In the genomic region with DNA sequence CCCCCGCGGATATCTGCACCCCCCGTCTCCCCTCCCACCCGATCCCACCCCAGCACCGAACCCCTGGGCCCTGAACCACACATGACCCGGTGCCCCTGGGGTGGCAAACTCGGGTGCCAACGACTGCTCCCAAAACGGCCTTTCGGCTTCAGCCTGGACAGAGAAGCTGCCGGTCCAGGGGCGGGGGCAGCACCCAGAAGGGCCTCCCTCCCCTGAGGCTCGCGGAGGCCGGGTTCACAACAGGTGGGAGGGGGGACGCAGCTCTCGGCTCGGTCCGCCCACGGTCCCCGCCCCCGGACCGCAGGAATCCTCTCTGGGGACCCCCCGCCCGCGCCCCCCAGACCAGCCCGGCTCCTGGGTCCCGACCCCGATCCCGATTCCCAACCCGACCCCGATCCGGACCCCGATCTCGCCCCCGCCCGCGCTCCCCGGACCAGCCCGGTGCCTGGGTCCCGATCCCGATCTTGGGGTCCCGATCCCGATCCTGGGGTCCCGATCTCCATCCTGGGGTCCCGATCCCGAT, we compare ENCODE assay signal across 8 cellular contexts. TPM values are rescaled to one million over a fixed set of nuclear protein-coding genes. Genes with fewer than 3 reads are reported as not detected.
DNase-seq lines count a peak whose midpoint lies in the region; ATAC-seq and TF ChIP-seq lines count a peak whose summit lies in the region.

No MANE protein-coding gene starts in this region.

- H3K4me1 ChIP-seq in HCT116 (ENCODE audit: control insufficient read depth in 1 of 2, insufficient read depth in 2 of 2, low read length in 2 of 2) (peaks cover 3 to 17% of the 10 kb centered on the region in 2 experiments; a peak in 2 of 4 replicates), left ventricle myocardium inferior (peaks cover 97% of the 10 kb centered on the region)

- H3K4me3 ChIP-seq in HCT116 (replicated peaks in 1 of 2; ENCODE audit: low read depth in 1 of 2, low read length in 2 of 2) = peak overlapping the region; percentile 75
- peak overlapping the region; percentile 82 for H3K4me3 ChIP-seq in left ventricle myocardium inferior
- peak overlapping the region; percentile 67 to 95 (median 73) for H3K4me3 ChIP-seq in skin epidermis

- H3K27me3 ChIP-seq in HCT116 (ENCODE audit: insufficient read depth, low read length) (no peaks in the 10 kb centered on the region), left ventricle myocardium inferior (ENCODE audit: low read depth) (no peaks in the 10 kb centered on the region)

- no peaks in the 10 kb centered on the region for H4K20me1 ChIP-seq in HCT116 (ENCODE audit: insufficient read depth)

- POLR2A ChIA-PET in HCT116 (lab: Charles Lee) = no interaction called here

- H3K4me2 ChIP-seq in HCT116 (ENCODE audit: low read length) = peak overlapping the region; percentile 95

- intact Hi-C loops in HCT116 (cut with micrococcal nuclease) = no loop called here
- intact Hi-C loops in left ventricle myocardium inferior (cut with micrococcal nuclease) = no loop called here

- H2AFZ ChIP-seq in HCT116 (ENCODE audit: low read depth, low read length, poor library complexity, severe bottlenecking) = no peak overlapping the region

- no peak for TF ChIP-seq RAD21 in HCT116 (IDR thresholded peaks at IDR 0.05; ENCODE audit: low read depth)

- H3K9ac ChIP-seq in HCT116 (ENCODE audit: low read length) = peak overlapping the region; percentile 76

- TF ChIP-seq CTCF in HCT116 (IDR thresholded peaks at IDR 0.05 in 2 of 3, conservative IDR thresholded peaks at IDR 0.05 in 1 of 3; ENCODE audit: borderline replicate concordance in 1 of 3, insufficient read depth in 1 of 3, low read depth in 2 of 3, low read length in 2 of 3) (no peak), left ventricle myocardium inferior (IDR thresholded peaks at IDR 0.05; ENCODE audit: borderline replicate concordance) (no peak)

- ATAC-seq in HCT116 = peak; percentile 38
- no peak for ATAC-seq in GM18520 (IDR thresholded peaks at IDR 0.05; ENCODE audit: unreplicated experiment)

- RAD21 ChIA-PET in HCT116 (lab: Charles Lee; ENCODE audit: low non-redundant PET in 1 of 2, low total read pairs in 2 of 2, uncharacterized antibody in 2 of 2, unreplicated experiment in 2 of 2) = no interaction called here

- no TSS peak for BruUV-seq in HCT116 (replicated peaks; lab: Mats Ljungman, UMichigan)

- H3K9me3 ChIP-seq in HCT116 (ENCODE audit: control insufficient read depth in 1 of 2, insufficient read depth in 1 of 2, low read depth in 1 of 2, low read length in 2 of 2) (no peaks in the 10 kb centered on the region), left ventricle myocardium inferior (replicated peaks) (no peaks in the 10 kb centered on the region)

- H3K79me2 ChIP-seq in HCT116 (ENCODE audit: insufficient read depth, low read length) = no peaks in the 10 kb centered on the region

- H3K27ac ChIP-seq in HCT116 (ENCODE audit: low read depth, low read length) = peak overlapping the region; percentile 52; the same call in 1 of the 2 replicates
- peak overlapping the region; percentile 88 for H3K27ac ChIP-seq in left ventricle myocardium inferior (replicated peaks)
- H3K27ac ChIP-seq in skin epidermis = peak overlapping the region in 20 of 21 experiments; percentile 4 to 89 (median 71)

- H3K36me3 ChIP-seq in HCT116 (ENCODE audit: control insufficient read depth in 1 of 2, insufficient read depth in 2 of 2, low read length in 2 of 2) = no peaks in the 10 kb centered on the region
- no peaks in the 10 kb centered on the region for H3K36me3 ChIP-seq in left ventricle myocardium inferior

- TF ChIP-seq POLR2A in HCT116 (IDR thresholded peaks at IDR 0.05; ENCODE audit: borderline replicate concordance, extremely low read depth, insufficient read depth, insufficient read length) = no peak

- no peak for DNase-seq in HCT116 (ENCODE audit: low read depth, low spot score)
- peak; percentile 32 for DNase-seq in activated CD8-positive, alpha-beta memory T cell treated with anti-CD3 and anti-CD28 coated beads, Interleukin-2, amount 50 U/mL, for 4 hours
- no peak for DNase-seq in left ventricle myocardium inferior
- no peak for DNase-seq in pons (ENCODE audit: low spot score)
- no peak for DNase-seq in D341Med (ENCODE audit: low spot score)
- no peak for DNase-seq in GOT3 (lab: John Stamatoyannopoulos, UW)

- no peaks in the 10 kb centered on the region for H3K9me2 ChIP-seq in HCT116 (ENCODE audit: insufficient read depth)

- CTCF ChIA-PET in HCT116 (lab: Charles Lee) = interaction anchor here (1.0 kb wide), 1 partner anchor 121 kb away, joined by 3 read pairs; no protein-coding TSS in a partner anchor

TF ChIP-seq in HCT116, 20 proteins besides CTCF, POLR2A, EP300 and RAD21:
- TF ChIP-seq EZH2 (IDR thresholded peaks at IDR 0.05) = no peak
- TF ChIP-seq ZNF274 (IDR thresholded peaks at IDR 0.05; ENCODE audit: low read depth, low read length) = no peak
- TF ChIP-seq, protein P1, sequence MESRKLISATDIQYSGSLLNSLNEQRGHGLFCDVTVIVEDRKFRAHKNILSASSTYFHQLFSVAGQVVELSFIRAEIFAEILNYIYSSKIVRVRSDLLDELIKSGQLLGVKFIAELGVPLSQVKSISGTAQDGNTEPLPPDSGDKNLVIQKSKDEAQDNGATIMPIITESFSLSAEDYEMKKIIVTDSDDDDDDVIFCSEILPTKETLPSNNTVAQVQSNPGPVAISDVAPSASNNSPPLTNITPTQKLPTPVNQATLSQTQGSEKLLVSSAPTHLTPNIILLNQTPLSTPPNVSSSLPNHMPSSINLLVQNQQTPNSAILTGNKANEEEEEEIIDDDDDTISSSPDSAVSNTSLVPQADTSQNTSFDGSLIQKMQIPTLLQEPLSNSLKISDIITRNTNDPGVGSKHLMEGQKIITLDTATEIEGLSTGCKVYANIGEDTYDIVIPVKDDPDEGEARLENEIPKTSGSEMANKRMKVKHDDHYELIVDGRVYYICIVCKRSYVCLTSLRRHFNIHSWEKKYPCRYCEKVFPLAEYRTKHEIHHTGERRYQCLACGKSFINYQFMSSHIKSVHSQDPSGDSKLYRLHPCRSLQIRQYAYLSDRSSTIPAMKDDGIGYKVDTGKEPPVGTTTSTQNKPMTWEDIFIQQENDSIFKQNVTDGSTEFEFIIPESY (IDR thresholded peaks at IDR 0.05; ENCODE audit: extremely low read depth, insufficient replicate concordance, low read length) = no peak
- TF ChIP-seq CBX3 (IDR thresholded peaks at IDR 0.05; ENCODE audit: low read depth) = no peak
- TF ChIP-seq SP1 (IDR thresholded peaks at IDR 0.05; ENCODE audit: low read depth) = no peak
- TF ChIP-seq SRF (IDR thresholded peaks at IDR 0.05; ENCODE audit: low read depth) = no peak

RNA-seq across cellular contexts. Expression of a gene that starts 0.6 kb away (rescaled TPM):
- total RNA-seq in HCT116 (2021; ENCODE audit: unreplicated experiment) (58.5 TPM), left ventricle myocardium inferior (170 TPM)
- polyA plus RNA-seq in HCT116 (2012) = 55.2 and 59.1 TPM in 2 replicates
